Comparison of ENCODE assay signal across 8 cellular contexts in genomic region chr2:100580474-100581264, GRCh38. TPM values are rescaled to one million over a fixed set of nuclear protein-coding genes. Genes with fewer than 3 reads are reported as not detected.
DNase-seq lines count a peak whose midpoint lies in the region; ATAC-seq and TF ChIP-seq lines count a peak whose summit lies in the region.

No MANE protein-coding gene starts in this region.

- H3K36me3 ChIP-seq in heart right ventricle (peaks cover 0 to 27% (median 2%) of the 10 kb centered on the region in 9 donors), right atrium auricular region (peaks cover 9% of the 10 kb centered on the region), right lobe of liver (peaks cover 0 to 7% (median 0%) of the 10 kb centered on the region in 4 donors), esophagus muscularis mucosa (peaks cover 10 to 27% (median 18%) of the 10 kb centered on the region in 4 donors)

- H3K27me3 ChIP-seq in heart right ventricle (no peaks in the 10 kb centered on the region), right atrium auricular region (no peaks in the 10 kb centered on the region), right lobe of liver (no peaks in the 10 kb centered on the region), esophagus muscularis mucosa (no peaks in the 10 kb centered on the region)

- H3K9me3 ChIP-seq in heart right ventricle (no peaks in the 10 kb centered on the region), right atrium auricular region (no peaks in the 10 kb centered on the region), right lobe of liver (no peaks in the 10 kb centered on the region), esophagus muscularis mucosa (no peaks in the 10 kb centered on the region)

- TF ChIP-seq CTCF in heart right ventricle (IDR thresholded peaks at IDR 0.05) = no peak
- TF ChIP-seq CTCF in right atrium auricular region (IDR thresholded peaks at IDR 0.05) = no peak
- TF ChIP-seq CTCF in right lobe of liver (IDR thresholded peaks at IDR 0.05) = no peak
- TF ChIP-seq CTCF in esophagus muscularis mucosa (IDR thresholded peaks at IDR 0.05) = no peak

- no peak for TF ChIP-seq POLR2A in right lobe of liver (IDR thresholded peaks at IDR 0.05)
- no peak for TF ChIP-seq POLR2A in esophagus muscularis mucosa (IDR thresholded peaks at IDR 0.05; ENCODE audit: low read depth)

- peak; percentile 25 to 78 (median 58) for ATAC-seq in heart right ventricle
- ATAC-seq in right lobe of liver = peak; percentile 47 to 60 (median 55)

- peaks cover 0 to 16% (median 0%) of the 10 kb centered on the region in 9 donors for H3K4me1 ChIP-seq in heart right ventricle
- H3K4me1 ChIP-seq in right atrium auricular region = no peaks in the 10 kb centered on the region
- no peaks in the 10 kb centered on the region for H3K4me1 ChIP-seq in right lobe of liver
- H3K4me1 ChIP-seq in esophagus muscularis mucosa = peaks cover 0 to 2% (median 0%) of the 10 kb centered on the region in 4 donors

- intact Hi-C loops in heart right ventricle (cut with DNase I) = no loop called here
- intact Hi-C loops in right lobe of liver (cut with DNase I) = no loop called here
- intact Hi-C loops in esophagus muscularis mucosa (cut with DNase I) = no loop called here

- WGBS in heart right ventricle, 2 donors = 75 to 76% methylated on average over 13 of the region's 13 CpGs
- 51% methylated on average over 10 of the region's 13 CpGs for WGBS in right lobe of liver (ENCODE audit: insufficient coverage, low coverage, low lambda C conversion rate, missing lambda C conversion rate)
- WGBS in esophagus muscularis mucosa = 61% methylated on average over 13 of the region's 13 CpGs

- TF ChIP-seq EP300 in esophagus muscularis mucosa (IDR thresholded peaks at IDR 0.05) = no peak

- H3K4me3 ChIP-seq in heart right ventricle (peak overlapping the region in 1 of 10 donors; percentile 5), right atrium auricular region (no peak overlapping the region), right lobe of liver (no peak overlapping the region), esophagus muscularis mucosa (no peak overlapping the region)

- DNase-seq in heart right ventricle (no peak), right atrium auricular region (ENCODE audit: low spot score) (no peak), HT1080 (ENCODE audit: low read depth) (peak; percentile 74), right lobe of liver (peak in 1 of 3 donors; percentile 40), SW480 (ENCODE audit: low spot score) (no peak), esophagus muscularis mucosa (ENCODE audit: extremely low spot score) (no peak), COLO668 (lab: John Stamatoyannopoulos, UW; ENCODE audit: unreplicated experiment) (no peak)
- peak; percentile 49 for DNase-seq in activated CD8-positive, alpha-beta memory T cell treated with anti-CD3 and anti-CD28 coated beads, Interleukin-2, amount 50 U/mL, for 1 hour (ENCODE audit: extremely low read depth)

- peak overlapping the region in 4 of 10 donors; percentile 6 to 85 (median 20) for H3K27ac ChIP-seq in heart right ventricle
- H3K27ac ChIP-seq in right atrium auricular region = peak overlapping the region in 1 of 2 donors; percentile 3
- no peak overlapping the region for H3K27ac ChIP-seq in right lobe of liver
- H3K27ac ChIP-seq in esophagus muscularis mucosa (replicated peaks in 1 of 4) = peak overlapping the region in 2 of 4 donors; percentile 19 to 30

RNA-seq across cellular contexts. Expression of gene PDCL3, which starts 17.9 kb away (rescaled TPM):
- 10 to 100 TPM; 17.0 to 30.0 (median 23.4) TPM for total RNA-seq in heart right ventricle
- 10 to 100 TPM; 23.3 to 24.1 TPM for polyA plus RNA-seq in heart right ventricle
- 10 to 100 TPM; 13.6 to 18.8 TPM for total RNA-seq in right atrium auricular region
- total RNA-seq in HT1080 (2014; rRNA removed; shearing (Covaris generic)) = 21.6 and 36.4 TPM in 2 replicates
- polyA plus RNA-seq in HT1080 (2015; cell fraction: cytosol; rRNA removed) = 33.2 and 34.5 TPM in 2 replicates
- 19.7 and 21.2 TPM in 2 replicates for polyA plus RNA-seq in HT1080 (2015; cell fraction: nucleus; rRNA removed)
- 1 to 10 TPM; 5.2 to 8.4 (median 7.0) TPM for total RNA-seq in right lobe of liver
- 10 to 100 TPM; 46.3 to 82.6 (median 61.3) TPM for total RNA-seq in esophagus muscularis mucosa

Comparison
In these comparisons a context has a peak if more than half of its experiments do, and no peak if none do; other contexts are left out.
1. DNase-seq: peak in HT1080 (single experiment) and activated CD8-positive, alpha-beta memory T cell treated with anti-CD3 and anti-CD28 coated beads, Interleukin-2, amount 50 U/mL, for 1 hour (single experiment); none in heart right ventricle (0 of 2), right atrium auricular region (single experiment), SW480 (single experiment), esophagus muscularis mucosa (single experiment) and COLO668 (single experiment).